ENCODE assay signal across 23 cellular contexts in the genomic region with DNA sequence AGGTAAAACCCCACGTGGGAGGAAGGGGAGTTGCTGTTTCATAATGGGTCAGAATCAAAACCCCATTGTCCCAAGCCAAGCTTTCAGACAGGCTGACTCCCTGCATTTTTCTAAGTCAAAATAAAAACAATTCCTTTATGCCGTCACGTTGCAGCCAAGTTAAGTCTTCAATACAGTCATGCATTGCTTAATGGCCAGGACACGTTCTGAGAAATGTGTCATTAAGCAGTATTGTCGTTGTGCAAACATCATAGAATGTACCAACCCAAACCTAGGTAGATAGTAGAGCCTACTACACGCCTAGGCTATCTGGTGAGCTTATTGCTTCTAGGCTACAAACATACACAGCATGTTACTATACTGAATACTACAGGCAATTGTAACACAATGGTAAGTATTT.
DNase-seq lines count a peak whose midpoint lies in the region; TF ChIP-seq lines count a peak whose summit lies in the region.
"Had no signal": no experiment of that assay in that cellular context is flagged by ENCODE, and none has a peak within 500 bp of the region (broad histone marks: within the 10 kb centered on the region; RNA-seq: fewer than 3 reads in every experiment).

No MANE protein-coding gene starts in this region.

- no peaks in the 10 kb centered on the region for H3K27me3 Mint-ChIP-seq in nephron (ENCODE audit: low read depth)
- H3K27me3 Mint-ChIP-seq: CD4-positive, CD25-positive, alpha-beta regulatory T cell; memory B cell had no signal

- no peak for TF ChIP-seq CTCF in nephron (IDR thresholded peaks at IDR 0.05; ENCODE audit: unreplicated experiment in 3 of 3)

- H3K4me3 Mint-ChIP-seq in nephron: no peak overlapping the region
- H3K4me3 Mint-ChIP-seq: activated naive CD4-positive, alpha-beta T cell treated with anti-CD3 and anti-CD28 coated beads for 36 hours; CD4-positive, CD25-positive, alpha-beta regulatory T cell; memory B cell had no signal

- no peak overlapping the region for H3K27ac ChIP-seq in epithelial cell of prostate
- H3K27ac ChIP-seq: coronary artery, upper lobe of right lung had no signal

- H3K4me1 Mint-ChIP-seq in nephron: peaks cover 29% of the 10 kb centered on the region
- H3K4me1 Mint-ChIP-seq: memory B cell had no signal

- H3K9me3 Mint-ChIP-seq in nephron: no peaks in the 10 kb centered on the region
- H3K9me3 Mint-ChIP-seq: activated naive CD4-positive, alpha-beta T cell treated with anti-CD3 and anti-CD28 coated beads for 36 hours; CD4-positive, CD25-positive, alpha-beta regulatory T cell; memory B cell had no signal

- DNase-seq in AG20443 (ENCODE audit: low spot score) (peak; percentile 48), NCI-H774 (lab: John Stamatoyannopoulos, UW) (peak; percentile 54), epithelial cell of prostate (ENCODE audit: low read depth, low spot score) (peak; percentile 27), SIG-M5 (lab: John Stamatoyannopoulos, UW) (no peak), HUDEP-2 (lab: John Stamatoyannopoulos, UW; ENCODE audit: unreplicated experiment in 76 of 76) (no peak), putamen (ENCODE audit: low spot score) (no peak), COLO829 (ENCODE audit: low spot score) (no peak)
- DNase-seq: activated naive CD4-positive, alpha-beta T cell treated with anti-CD3 and anti-CD28 coated beads for 36 hours; CD4-positive, CD25-positive, alpha-beta regulatory T cell; DND-41; head of caudate nucleus; islet precursor cell; MM.1S; NCI-H1694 treated with DMSO at 0.1 percent for 48 hours; NCI-H446 treated with DMSO at 0.1 percent for 48 hours; SHP77; stimulated activated CD4-positive, alpha-beta T cell treated with anti-CD3 and anti-CD28 coated beads, Interleukin-15, amount 100 ng/mL, for 24 hours; stimulated activated naive CD4-positive, alpha-beta T cell; T-helper 2 cell; upper lobe of right lung had no signal

- peaks cover 2% of the 10 kb centered on the region for H3K36me3 Mint-ChIP-seq in nephron (ENCODE audit: low read depth)

- peak overlapping the region; percentile 48 to 80 (median 79) for H3K27ac Mint-ChIP-seq in nephron
- H3K27ac Mint-ChIP-seq: activated naive CD4-positive, alpha-beta T cell treated with anti-CD3 and anti-CD28 coated beads for 36 hours; memory B cell had no signal

Comparison
In these comparisons a context has a peak if more than half of its experiments do, and no peak if none do; other contexts are left out.
1. DNase-seq: peak in AG20443 (single experiment), NCI-H774 (single experiment) and epithelial cell of prostate (single experiment); none in SIG-M5 (single experiment), HUDEP-2 (0 of 76), putamen (single experiment) and COLO829 (single experiment).